Comparison of ENCODE assay signal across 9 cellular contexts in the genomic region with DNA sequence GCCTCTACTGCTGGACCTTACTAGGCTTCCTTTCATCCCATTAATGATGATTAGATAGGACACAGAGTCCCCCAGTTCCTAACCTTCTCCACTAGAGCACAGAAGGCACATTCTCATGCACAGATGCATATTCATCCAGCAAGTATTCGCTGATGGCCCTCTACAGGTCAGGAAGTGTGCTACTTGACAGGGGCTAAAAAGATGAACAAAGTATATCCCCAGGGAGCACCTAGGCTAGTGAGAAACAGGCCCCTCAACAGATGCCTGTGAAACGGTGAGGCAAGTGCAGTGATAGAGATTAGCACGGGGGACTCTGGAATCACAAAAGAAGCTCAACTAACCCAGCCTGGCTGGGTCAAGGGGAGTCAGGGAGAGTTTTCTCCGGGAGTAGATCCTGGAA.
DNase-seq lines count a peak whose midpoint lies in the region; ATAC-seq and TF ChIP-seq lines count a peak whose summit lies in the region.
"Had no signal": no experiment of that assay in that cellular context is flagged by ENCODE, and none has a peak within 500 bp of the region (broad histone marks: within the 10 kb centered on the region; RNA-seq: fewer than 3 reads in every experiment).

No MANE protein-coding gene starts in this region.

- DNase-seq in heart right ventricle (no peak), Right ventricle myocardium superior (no peak), NAMALWA (ENCODE audit: low spot score) (peak; percentile 66), epithelial cell of proximal tubule (ENCODE audit: low read depth) (no peak), mesenteric fat pad (ENCODE audit: low spot score) (no peak), inferior parietal cortex (ENCODE audit: extremely low spot score) (no peak), Calu3 (no peak)

- no peaks in the 10 kb centered on the region for H3K36me3 ChIP-seq in heart right ventricle

- H3K27me3 Mint-ChIP-seq in Calu3 (ENCODE audit: unreplicated experiment): no peaks in the 10 kb centered on the region

- no peak overlapping the region for H3K27ac Mint-ChIP-seq in Calu3 (ENCODE audit: unreplicated experiment)

- H3K4me1 Mint-ChIP-seq in Calu3 (ENCODE audit: low read depth, unreplicated experiment): peaks cover 8% of the 10 kb centered on the region

- CTCF ChIA-PET in Calu3 (lab: Charles Lee): no interaction called here

- TF ChIP-seq CTCF in heart right ventricle (IDR thresholded peaks at IDR 0.05) (peak in 7 of 9 donors; percentile 11 to 52 (median 39)), epithelial cell of proximal tubule (conservative IDR thresholded peaks at IDR 0.05; ENCODE audit: low read depth, low read length) (peak; percentile 64), Calu3 (IDR thresholded peaks at IDR 0.05; ENCODE audit: unreplicated experiment) (no peak)

- H3K4me3 ChIP-seq in heart right ventricle (no peak overlapping the region), epithelial cell of proximal tubule (ENCODE audit: low read depth, low read length) (no peak overlapping the region)
- H3K4me3 ChIP-seq: skin epidermis had no signal

- peak overlapping the region in 8 of 10 donors; percentile 20 to 95 (median 90) for H3K27ac ChIP-seq in heart right ventricle
- H3K27ac ChIP-seq: skin epidermis had no signal

- H3K4me1 ChIP-seq in heart right ventricle: peaks cover 21 to 66% (median 48%) of the 10 kb centered on the region in 9 donors

- ATAC-seq in heart right ventricle (peak in 5 of 8 donors; percentile 9 to 19 (median 17)), Right ventricle myocardium superior (ENCODE audit: poor library complexity) (no peak), HG03280 (IDR thresholded peaks at IDR 0.05; ENCODE audit: unreplicated experiment) (no peak)

- H3K36me3 Mint-ChIP-seq in Calu3 (ENCODE audit: insufficient read depth, unreplicated experiment): no peaks in the 10 kb centered on the region

- H3K9me3 ChIP-seq in heart right ventricle: no peaks in the 10 kb centered on the region

- no peak overlapping the region for H3K4me3 Mint-ChIP-seq in Calu3 (ENCODE audit: low read depth, unreplicated experiment)

- H3K9me3 Mint-ChIP-seq in Calu3 (ENCODE audit: low read depth, unreplicated experiment): no peaks in the 10 kb centered on the region

- no TSS peak for BruUV-seq in Calu3 (replicated peaks; lab: Mats Ljungman, UMichigan)

- WGBS in heart right ventricle, 2 donors: 37 to 49% methylated on average over 4 of the region's 4 CpGs

- intact Hi-C loops in heart right ventricle (cut with DNase I): loop anchor here in 5 of 10 donors (5.0 to 10.0 kb wide), 4 partner anchors 53 to 156 kb away; no protein-coding TSS in a partner anchor
- intact Hi-C loops in Right ventricle myocardium superior (cut with DNase I): loop anchor here (10.0 kb wide), 1 partner anchor 63 kb away; no protein-coding TSS in a partner anchor
- intact Hi-C loops in Calu3 (cut with micrococcal nuclease; ENCODE audit: unreplicated experiment): no loop called here

- H3K27me3 ChIP-seq in heart right ventricle: no peaks in the 10 kb centered on the region

Comparison
In these comparisons a context has a peak if more than half of its experiments do, and no peak if none do; other contexts are left out.
1. ATAC-seq: peak in heart right ventricle (5 of 8); none in Right ventricle myocardium superior (single experiment) and HG03280 (single experiment).